In genomic region chr16:14497245-14498082, GRCh38 we compare ENCODE assay signal across 18 cellular contexts.
A peak's percentile ranks its signal among the peaks of the same experiment; 100 is the strongest.
DNase-seq lines count a peak whose midpoint lies in the region; ATAC-seq and TF ChIP-seq lines count a peak whose summit lies in the region.
"Had no signal": no experiment of that assay in that cellular context is flagged by ENCODE, and none has a peak within 500 bp of the region (broad histone marks: within the 10 kb centered on the region; RNA-seq: fewer than 3 reads in every experiment).

No MANE protein-coding gene starts in this region.

- TF ChIP-seq RAD21 in neural cell (conservative IDR thresholded peaks at IDR 0.05): no peak

- ATAC-seq in activated T-helper 17 cell treated with anti-CD3 and anti-CD28 coated beads, Interleukin-2, amount 50 U/mL, for 72 hours (replicated peaks): no peak
- ATAC-seq in HG02571 (IDR thresholded peaks at IDR 0.05; ENCODE audit: unreplicated experiment) (no peak), GM18520 (IDR thresholded peaks at IDR 0.05; ENCODE audit: unreplicated experiment) (no peak)
- ATAC-seq: K562, sciatic nerve had no signal

- H3K27ac ChIP-seq in MM.1S (ENCODE audit: low read length): peak overlapping the region; percentile 24; the same call in 1 of the 2 replicates
- H3K27ac ChIP-seq in neural cell (ENCODE audit: low read length): no peak overlapping the region
- H3K27ac ChIP-seq: C4-2B, colonic mucosa, GM23248, SK-N-MC had no signal

- H3K9me3 ChIP-seq in MM.1S (replicated peaks; ENCODE audit: insufficient read depth, low read length) (no peaks in the 10 kb centered on the region), neural cell (ENCODE audit: low read length) (no peaks in the 10 kb centered on the region)
- H3K9me3 ChIP-seq: colonic mucosa had no signal

- H3K79me2 ChIP-seq in MM.1S (ENCODE audit: low read length) (no peaks in the 10 kb centered on the region), neural cell (replicated peaks; ENCODE audit: insufficient read depth, low read length) (no peaks in the 10 kb centered on the region)

- no peak for TF ChIP-seq EP300 in neural cell (conservative IDR thresholded peaks at IDR 0.05; ENCODE audit: poor library complexity, severe bottlenecking)

- H3K9ac ChIP-seq in MM.1S (ENCODE audit: low read length) (no peak overlapping the region), neural cell (ENCODE audit: low read length) (no peak overlapping the region)
- H3K9ac ChIP-seq: GM23248 had no signal

- DNase-seq in DMS53 (lab: John Stamatoyannopoulos, UW) (peak; percentile 79), MM.1S (peak; percentile 57), DMS79 (lab: John Stamatoyannopoulos, UW) (no peak), erythroblast (lab: John Stamatoyannopoulos, UW) (no peak)
- DNase-seq: activated CD8-positive, alpha-beta memory T cell treated with anti-CD3 and anti-CD28 coated beads for 24 hours; colonic mucosa; NCI-H1436 treated with DMSO at 0.1 percent for 48 hours; trophoblast cell had no signal

- no peak overlapping the region for H3K4me3 Mint-ChIP-seq in activated T-helper 17 cell treated with anti-CD3 and anti-CD28 coated beads, Interleukin-2, amount 50 U/mL, for 72 hours
- H3K4me3 Mint-ChIP-seq: neural crest cell had no signal

- peak overlapping the region; percentile 23 for H3K27ac Mint-ChIP-seq in activated T-helper 17 cell treated with anti-CD3 and anti-CD28 coated beads, Interleukin-2, amount 50 U/mL, for 72 hours

- no peak overlapping the region for H2AFZ ChIP-seq in MM.1S (ENCODE audit: low read length)
- no peak overlapping the region for H2AFZ ChIP-seq in neural cell (ENCODE audit: low read depth, low read length)
- H2AFZ ChIP-seq: GM23248 had no signal

- no peak for TF ChIP-seq POLR2A in erythroblast (IDR thresholded peaks at IDR 0.05; ENCODE audit: low read length)

- peaks cover 28% of the 10 kb centered on the region for H3K36me3 Mint-ChIP-seq in activated T-helper 17 cell treated with anti-CD3 and anti-CD28 coated beads, Interleukin-2, amount 50 U/mL, for 72 hours (ENCODE audit: low read depth)

- H3F3A ChIP-seq in MM.1S (ENCODE audit: insufficient read depth, low read length) (peaks cover 28% of the 10 kb centered on the region), neural cell (ENCODE audit: insufficient read depth, low read length, poor library complexity, severe bottlenecking) (no peaks in the 10 kb centered on the region)

- H3K27me3 ChIP-seq in MM.1S (replicated peaks; ENCODE audit: insufficient read depth, low read length): no peaks in the 10 kb centered on the region
- no peaks in the 10 kb centered on the region for H3K27me3 ChIP-seq in neural cell (ENCODE audit: insufficient read depth, low read depth, low read length)
- H3K27me3 ChIP-seq: colonic mucosa had no signal

- H3K4me1 Mint-ChIP-seq in activated T-helper 17 cell treated with anti-CD3 and anti-CD28 coated beads, Interleukin-2, amount 50 U/mL, for 72 hours: peaks cover 35% of the 10 kb centered on the region

- H3K9me2 ChIP-seq in MM.1S (replicated peaks; ENCODE audit: insufficient read depth, low read length): no peaks in the 10 kb centered on the region
- H3K9me2 ChIP-seq in neural cell (ENCODE audit: insufficient read depth, low read length): no peaks in the 10 kb centered on the region

- no peaks in the 10 kb centered on the region for H3K9me3 Mint-ChIP-seq in activated T-helper 17 cell treated with anti-CD3 and anti-CD28 coated beads, Interleukin-2, amount 50 U/mL, for 72 hours
- H3K9me3 Mint-ChIP-seq: neural crest cell had no signal

- TF ChIP-seq CTCF in MM.1S (IDR thresholded peaks at IDR 0.05; ENCODE audit: low read length) (no peak), neural cell (IDR thresholded peaks at IDR 0.05; ENCODE audit: poor library complexity, severe bottlenecking) (no peak)

- peaks cover 59% of the 10 kb centered on the region for H3K4me1 ChIP-seq in MM.1S (ENCODE audit: low read length)

- H3K36me3 ChIP-seq in MM.1S (replicated peaks; ENCODE audit: insufficient read depth, low read length) (no peaks in the 10 kb centered on the region), neural cell (ENCODE audit: insufficient read depth, low read length) (no peaks in the 10 kb centered on the region)
- H3K36me3 ChIP-seq: colonic mucosa had no signal

- H4K20me1 ChIP-seq in MM.1S (ENCODE audit: insufficient read depth, low read length) (no peaks in the 10 kb centered on the region), neural cell (ENCODE audit: insufficient read depth) (no peaks in the 10 kb centered on the region)

- H3K4me2 ChIP-seq in MM.1S (ENCODE audit: low read depth, low read length) (no peak overlapping the region), neural cell (ENCODE audit: low read length) (peak overlapping the region; percentile 11)

- H3K4me3 ChIP-seq in MM.1S (ENCODE audit: low read length) (no peak overlapping the region), neural cell (ENCODE audit: low read length) (no peak overlapping the region)
- H3K4me3 ChIP-seq: colonic mucosa, GM23248, K562, SK-N-MC had no signal

- no peaks in the 10 kb centered on the region for H3K27me3 Mint-ChIP-seq in activated T-helper 17 cell treated with anti-CD3 and anti-CD28 coated beads, Interleukin-2, amount 50 U/mL, for 72 hours

TF ChIP-seq in neural cell, 6 proteins besides CTCF, POLR2A, EP300 and RAD21:
- TF ChIP-seq EZH2 (IDR thresholded peaks at IDR 0.05; ENCODE audit: borderline replicate concordance, insufficient read depth, low read length, poor library complexity, severe bottlenecking) (no peak), TAF1 (IDR thresholded peaks at IDR 0.05; ENCODE audit: low read depth) (no peak), SMC3 (conservative IDR thresholded peaks at IDR 0.05; ENCODE audit: poor library complexity) (no peak), MXI1 (conservative IDR thresholded peaks at IDR 0.05; ENCODE audit: poor library complexity, severe bottlenecking) (no peak), POLR2AphosphoS5 (IDR thresholded peaks at IDR 0.05) (no peak), REST (IDR thresholded peaks at IDR 0.05; ENCODE audit: borderline replicate concordance) (no peak)
TF ChIP-seq in neural cell: peak in this region for 0.

Comparison
In these comparisons a context has a peak if more than half of its experiments do, and no peak if none do; other contexts are left out.
1. DNase-seq: peak in DMS53 (single experiment) and MM.1S (single experiment); none in DMS79 (single experiment) and erythroblast (0 of 2).